Comparison of ENCODE assay signal across 18 cellular contexts in genomic region chr9:19271081-19271480, GRCh38.
"Had no signal": no experiment of that assay in that cellular context is flagged by ENCODE, and none has a peak within 500 bp of the region (broad histone marks: within the 10 kb centered on the region; RNA-seq: fewer than 3 reads in every experiment).

No MANE protein-coding gene starts in this region.

- H3K4me1 ChIP-seq: neural progenitor cell, upper lobe of right lung had no signal

- H3K27ac ChIP-seq: coronary artery, left ventricle myocardium inferior, lower lobe of right lung, neural progenitor cell, ovary, tibial artery, upper lobe of right lung, vagina had no signal

- H3K9me3 ChIP-seq: ovary, tibial artery, upper lobe of right lung had no signal

- DNase-seq: effector CD4-positive, alpha-beta T cell; endodermal cell; left ventricle myocardium inferior; lower lobe of right lung; mesenchymal stem cell; midbrain; nucleus accumbens; ovary; right cardiac atrium; stimulated activated CD4-positive, alpha-beta T cell treated with anti-CD3 and anti-CD28 coated beads, Interleukin-4, amount 100 ng/mL, for 1 hour; tibial artery; upper lobe of right lung had no signal

- ATAC-seq: lower lobe of right lung; natural killer cell treated with Interleukin-12 subunit alpha and Interleukin-12 subunit beta and Interleukin-15 and Interleukin-18, amount 100 ng/mL, for 72 hours; right cardiac atrium; stimulated activated memory B cell treated with anti-CD40 and anti-IgM and Interleukin-4, amounts not matched to agents 10 μg/mL and 1 μg/mL and 100 μg/mL, for 72 hours; upper lobe of right lung had no signal

- H3K36me3 ChIP-seq: lower lobe of right lung, ovary, tibial artery, vagina had no signal

- H3K27me3 ChIP-seq: neural progenitor cell, ovary, tibial artery, upper lobe of right lung, vagina had no signal

- H3K4me3 ChIP-seq: coronary artery, left ventricle myocardium inferior, lower lobe of right lung, neural progenitor cell, ovary, smooth muscle cell, tibial artery, upper lobe of right lung, vagina had no signal
